In genomic region chr4:55588160-55588559, GRCh38 we compare ENCODE assay signal across 1 cellular context.
TF ChIP-seq lines count a peak whose summit lies in the region.

No MANE protein-coding gene starts in this region.

TF ChIP-seq in K562, 482 proteins besides CTCF, POLR2A, EP300 and RAD21:
- TF ChIP-seq C11orf30 (IDR thresholded peaks at IDR 0.05; ENCODE audit: low read depth) (peak; percentile 51), USF2 (CRISPR knock-in tag; IDR thresholded peaks at IDR 0.05) (no peak), ZNF316 (IDR thresholded peaks at IDR 0.05) (peak; percentile 31; the same call in 1 of the 2 replicates), NFE2 (IDR thresholded peaks at IDR 0.05; ENCODE audit: low read depth) (peak; percentile 42; the same call in 1 of the 2 replicates)
TF ChIP-seq in K562: peak in this region for 3.
